ENCODE assay signal across 12 cellular contexts in genomic region chr1:65458730-65459396, GRCh38. TPM values are rescaled to one million over a fixed set of nuclear protein-coding genes. Genes with fewer than 3 reads are reported as not detected.
DNase-seq lines count a peak whose midpoint lies in the region; ATAC-seq, FAIRE-seq and TF ChIP-seq lines count a peak whose summit lies in the region.
"Had no signal": no experiment of that assay in that cellular context is flagged by ENCODE, and none has a peak within 500 bp of the region (broad histone marks: within the 10 kb centered on the region; RNA-seq: fewer than 3 reads in every experiment).

No MANE protein-coding gene starts in this region.

- no peak overlapping the region for H2AFZ ChIP-seq in K562 (ENCODE audit: low read depth, low read length)
- no peak overlapping the region for H2AFZ ChIP-seq in SK-N-SH (ENCODE audit: low read depth)

- H3K9ac ChIP-seq in K562 (ENCODE audit: insufficient read depth in 1 of 2, low read depth in 2 of 2, low read length in 2 of 2) (no peak overlapping the region), SK-N-SH (no peak overlapping the region)

- in situ Hi-C loops in K562 (cut with MboI): no loop called here

- no peak for FAIRE-seq in K562 (lab: Jason Lieb, UNC)

- no peaks in the 10 kb centered on the region for H3K9me2 ChIP-seq in SK-N-SH

- no peaks in the 10 kb centered on the region for H3K27me3 ChIP-seq in K562 (ENCODE audit: control insufficient read depth in 2 of 2, insufficient read depth in 2 of 2, low read length in 2 of 2)
- H3K27me3 ChIP-seq in SK-N-SH (ENCODE audit: insufficient read depth): no peaks in the 10 kb centered on the region
- H3K27me3 ChIP-seq: adrenal gland had no signal

- no peak overlapping the region for H3K27ac ChIP-seq in K562 (ENCODE audit: extremely low read depth, low read depth, low read length)
- no peak overlapping the region for H3K27ac ChIP-seq in SK-N-SH (ENCODE audit: low read depth in 2 of 2, low read length in 1 of 2)
- H3K27ac ChIP-seq: adrenal gland had no signal

- no peaks in the 10 kb centered on the region for H3F3A ChIP-seq in SK-N-SH (replicated peaks; ENCODE audit: insufficient read depth)

- POLR2A ChIA-PET in K562 (lab: Yijun Ruan, JAX) (interaction anchor here (0.7 to 1.7 kb wide), 3 partner anchors 11 to 965 kb away, joined by 3 to 5 read pairs (median 3); no protein-coding TSS in a partner anchor), SK-N-SH (lab: Yijun Ruan, JAX) (no interaction called here)

- H3K9me3 ChIP-seq in K562 (replicated peaks; ENCODE audit: control insufficient read depth, insufficient read depth, low read depth, low read length) (peaks cover 12% of the 10 kb centered on the region), SK-N-SH (no peaks in the 10 kb centered on the region)
- H3K9me3 ChIP-seq: adrenal gland had no signal

- no peak for TF ChIP-seq EP300 in K562 (IDR thresholded peaks at IDR 0.05; ENCODE audit: low read length)
- no peak for TF ChIP-seq EP300 in SK-N-SH (IDR thresholded peaks at IDR 0.05; ENCODE audit: borderline replicate concordance in 1 of 2, low read depth in 1 of 2, low read length in 1 of 2)

- TF ChIP-seq RAD21 in K562 (CRISPR knock-in tag; conservative IDR thresholded peaks at IDR 0.05 in 1 of 2, IDR thresholded peaks at IDR 0.05 in 1 of 2): no peak
- TF ChIP-seq RAD21 in SK-N-SH (IDR thresholded peaks at IDR 0.05; ENCODE audit: low read length): no peak

- no peak for TF ChIP-seq POLR2A in K562 (conservative IDR thresholded peaks at IDR 0.05)

- H3K4me1 ChIP-seq in K562 (replicated peaks in 1 of 2; ENCODE audit: control insufficient read depth in 2 of 2, insufficient read depth in 2 of 2, low read length in 2 of 2) (no peaks in the 10 kb centered on the region), SK-N-SH (ENCODE audit: control insufficient read depth in 1 of 2, insufficient read depth in 2 of 2, low read depth in 1 of 2, low read length in 1 of 2) (no peaks in the 10 kb centered on the region)
- H3K4me1 ChIP-seq: adrenal gland had no signal

- no TSS peak for BruUV-seq in K562 (replicated peaks; lab: Mats Ljungman, UMichigan)

- no peak overlapping the region for H3K4me3 ChIP-seq in K562
- no peak overlapping the region for H3K4me3 ChIP-seq in SK-N-SH (ENCODE audit: low read depth in 2 of 2, low read length in 1 of 2)
- H3K4me3 ChIP-seq: adrenal gland had no signal

- H3K79me2 ChIP-seq in K562 (ENCODE audit: control insufficient read depth, insufficient read depth, low read length) (no peaks in the 10 kb centered on the region), SK-N-SH (ENCODE audit: insufficient read depth) (no peaks in the 10 kb centered on the region)

- ATAC-seq in GM19023 (IDR thresholded peaks at IDR 0.05; ENCODE audit: unreplicated experiment) (peak; percentile 23), HG03175 (IDR thresholded peaks at IDR 0.05; ENCODE audit: unreplicated experiment) (peak; percentile 41), K562 (no peak), HG02763 (IDR thresholded peaks at IDR 0.05; ENCODE audit: unreplicated experiment) (no peak)
- ATAC-seq: left cardiac atrium had no signal

- H3K36me3 ChIP-seq in K562 (ENCODE audit: control insufficient read depth, insufficient read depth, low read length) (peaks cover 21% of the 10 kb centered on the region), SK-N-SH (replicated peaks in 1 of 2; ENCODE audit: control insufficient read depth in 1 of 2, insufficient read depth in 2 of 2, low read length in 1 of 2) (no peaks in the 10 kb centered on the region)
- H3K36me3 ChIP-seq: adrenal gland had no signal

- no peaks in the 10 kb centered on the region for H3K9me1 ChIP-seq in K562 (ENCODE audit: control insufficient read depth, insufficient read depth, low read length)

- TF ChIP-seq CTCF in K562 (IDR thresholded peaks at IDR 0.05 in 2 of 3, conservative IDR thresholded peaks at IDR 0.05 in 1 of 3; ENCODE audit: insufficient read depth in 2 of 3, low read depth in 1 of 3, low read length in 3 of 3) (no peak), SK-N-SH (IDR thresholded peaks at IDR 0.05) (no peak)

- CTCF ChIA-PET in K562 (lab: Yijun Ruan, JAX; ENCODE audit: low intra/inter-chr PET ratio) (no interaction called here), SK-N-SH (lab: Yijun Ruan, JAX) (interaction anchor here (0.7 to 2.8 kb wide), 15 partner anchors 10 to 398 kb away, joined by 3 to 22 read pairs (median 4); no protein-coding TSS in a partner anchor)

- H3K4me2 ChIP-seq in K562 (ENCODE audit: insufficient read depth, low read length): no peak overlapping the region
- H3K4me2 ChIP-seq in SK-N-SH: no peak overlapping the region

- H4K20me1 ChIP-seq in K562 (replicated peaks; ENCODE audit: control insufficient read depth, insufficient read depth, low read length): no peaks in the 10 kb centered on the region
- H4K20me1 ChIP-seq in SK-N-SH (ENCODE audit: insufficient read depth): no peaks in the 10 kb centered on the region

- DNase-seq in AG08395 (ENCODE audit: low spot score) (peak; percentile 41), K562 (ENCODE audit: extremely low read depth in 1 of 4, low spot score in 3 of 4) (no peak), HUDEP-2 (lab: John Stamatoyannopoulos, UW; ENCODE audit: unreplicated experiment in 76 of 76) (no peak), SK-N-SH (no peak), NCI-H1092 (lab: John Stamatoyannopoulos, UW) (no peak)
- DNase-seq: activated CD4-positive, CD25-positive, alpha-beta regulatory T cell treated with anti-CD3 and anti-CD28 coated beads, Interleukin-2, amount 50 U/mL, for 72 hours; activated T-cell treated with anti-CD3 and anti-CD28 coated beads, Interleukin-2, amount 50 U/mL, for 1 hour; left cardiac atrium had no signal

- intact Hi-C loops in K562 (cut with micrococcal nuclease): no loop called here

- WGBS in K562 (ENCODE audit: insufficient coverage, low coverage, missing lambda C conversion rate): 87% methylated on average over 2 of the region's 2 CpGs
- 85% methylated on average over 2 of the region's 2 CpGs for WGBS in SK-N-SH (ENCODE audit: low lambda C conversion rate)

TF ChIP-seq in K562, 482 proteins besides CTCF, POLR2A, EP300 and RAD21 (continues in another document):
- no peak for TF ChIP-seq SMARCC2 (IDR thresholded peaks at IDR 0.05; ENCODE audit: low read depth)
- no peak for TF ChIP-seq ZNF282 (CRISPR knock-in tag; IDR thresholded peaks at IDR 0.05)

TF ChIP-seq in SK-N-SH, 30 proteins besides CTCF, POLR2A, EP300 and RAD21 (continues in another document):
- TF ChIP-seq SMC3 (IDR thresholded peaks at IDR 0.05; ENCODE audit: low read depth, low read length): no peak
- TF ChIP-seq FOXJ3 (CRISPR knock-in tag; IDR thresholded peaks at IDR 0.05): no peak
- no peak for TF ChIP-seq RFX5 (IDR thresholded peaks at IDR 0.05; ENCODE audit: low read length)
- TF ChIP-seq TCF12 (IDR thresholded peaks at IDR 0.05): no peak

RNA-seq across cellular contexts. Expression of gene LEPR, which starts 38.4 kb away (rescaled TPM):
- total RNA-seq in K562 (2011; cell fraction: chromatin; rRNA removed; ENCODE audit: low replicate concordance): 58.9 and 119 TPM in 2 replicates
- total RNA-seq in K562 (2011; cell fraction: nucleolus; rRNA removed): 43.9 and 53.4 TPM in 2 replicates
- 92.8 and 105 TPM in 2 replicates for total RNA-seq in K562 (2011; cell fraction: nucleoplasm; rRNA removed)
- total RNA-seq in K562 (2014; rRNA removed): 26.0 and 26.5 TPM in 2 replicates
- total RNA-seq in K562 (2014; rRNA removed; fragmentation: Illumina TruSeq; extraction: Trizol): 55.0 and 58.4 TPM in 2 replicates
- total RNA-seq in K562 (2015; rRNA removed; fragmentation: Illumina TruSeq; extraction: Trizol): 51.5 and 56.8 TPM in 2 replicates
- 43.1 and 43.6 TPM in 2 replicates for total RNA-seq in K562 (2021)
- polyA plus RNA-seq in K562 (2011; rRNA removed): 83.7 and 111 TPM in 2 replicates
- polyA plus RNA-seq in K562 (2011; cell fraction: cytosol; rRNA removed): 30.7 and 48.6 TPM in 2 replicates
- polyA plus RNA-seq in K562 (2011; cell fraction: nucleus; rRNA removed): 25.8 and 36.4 TPM in 2 replicates
- 22.2 and 31.8 TPM in 2 replicates for polyA plus RNA-seq in K562 (2012)
- polyA plus RNA-seq in K562 (2014; fragmentation: Illumina TruSeq; extraction: Trizol): 37.3 and 45.2 TPM in 2 replicates
- 10 to 100 TPM; 12.2 to 18.1 TPM for polyA plus RNA-seq in K562 (2014; fragmentation: Nextera tagmentation; extraction: Ambion mirVana)
- polyA plus RNA-seq in K562 (2014; rRNA removed): 19.9 and 26.1 TPM in 2 replicates
- 197 and 201 TPM in 2 replicates for polyA minus RNA-seq in K562 (2011; rRNA and poly(A)+ RNA removed)
- 51.6 and 74.5 TPM in 2 replicates for polyA minus RNA-seq in K562 (2011; cell fraction: cytosol; rRNA and poly(A)+ RNA removed)
- 25.3 and 51.1 TPM in 2 replicates for polyA minus RNA-seq in K562 (2011; cell fraction: nucleus; rRNA and poly(A)+ RNA removed)
- polyA plus RNA-seq in SK-N-SH (2012; rRNA removed): 2.3 and 3.2 TPM in 2 replicates
- 4.3 and 5.1 TPM in 2 replicates for polyA plus RNA-seq in SK-N-SH (2012; cell fraction: cytosol; rRNA removed)
- 1.4 and 3.0 TPM in 2 replicates for polyA plus RNA-seq in SK-N-SH (2012; cell fraction: nucleus; rRNA removed)

RNA-seq across cellular contexts. Expression of gene LEPROT, which starts 38.4 kb away (rescaled TPM):
- 47.7 and 171 TPM in 2 replicates for total RNA-seq in K562 (2011; cell fraction: chromatin; rRNA removed; ENCODE audit: low replicate concordance)
- 33.7 and 49.6 TPM in 2 replicates for total RNA-seq in K562 (2011; cell fraction: nucleolus; rRNA removed)
- 135 and 209 TPM in 2 replicates for total RNA-seq in K562 (2011; cell fraction: nucleoplasm; rRNA removed)
- total RNA-seq in K562 (2014; rRNA removed) (28.1 and 34.8 TPM in 2 replicates), K562 (2014; rRNA removed; fragmentation: Illumina TruSeq; extraction: Trizol) (45.8 and 52.8 TPM in 2 replicates), K562 (2015; rRNA removed; fragmentation: Illumina TruSeq; extraction: Trizol) (40.6 and 46.3 TPM in 2 replicates), K562 (2021) (38.2 and 42.9 TPM in 2 replicates)
- polyA plus RNA-seq in K562 (2011; rRNA removed) (84.0 and 97.5 TPM in 2 replicates), K562 (2014; fragmentation: Illumina TruSeq; extraction: Trizol) (44.0 and 47.4 TPM in 2 replicates), K562 (2014; fragmentation: Nextera tagmentation; extraction: Ambion mirVana) (10 to 100 TPM; 30.7 to 38.5 TPM), K562 (2014; rRNA removed) (53.4 and 54.9 TPM in 2 replicates), SK-N-SH (2012; rRNA removed) (38.9 and 69.3 TPM in 2 replicates)
- polyA plus RNA-seq in K562 (2011; cell fraction: cytosol; rRNA removed): 33.1 and 88.6 TPM in 2 replicates
- polyA plus RNA-seq in K562 (2011; cell fraction: nucleus; rRNA removed): 88.8 and 104 TPM in 2 replicates
- 40.2 and 59.7 TPM in 2 replicates for polyA plus RNA-seq in K562 (2012)
- 65.3 and 66.8 TPM in 2 replicates for polyA minus RNA-seq in K562 (2011; rRNA and poly(A)+ RNA removed)
- 24.1 and 26.4 TPM in 2 replicates for polyA minus RNA-seq in K562 (2011; cell fraction: cytosol; rRNA and poly(A)+ RNA removed)
- 68.3 and 104 TPM in 2 replicates for polyA minus RNA-seq in K562 (2011; cell fraction: nucleus; rRNA and poly(A)+ RNA removed)
- polyA plus RNA-seq in SK-N-SH (2012; cell fraction: cytosol; rRNA removed): 54.9 and 57.5 TPM in 2 replicates
- 19.8 and 51.3 TPM in 2 replicates for polyA plus RNA-seq in SK-N-SH (2012; cell fraction: nucleus; rRNA removed)

Comparison
In these comparisons a context has a peak if more than half of its experiments do, and no peak if none do; other contexts are left out.
1. ATAC-seq: peak in GM19023 (single experiment) and HG03175 (single experiment); none in K562 (single experiment) and HG02763 (single experiment).